7 cellular contexts compared by ENCODE assay signal in the genomic region with DNA sequence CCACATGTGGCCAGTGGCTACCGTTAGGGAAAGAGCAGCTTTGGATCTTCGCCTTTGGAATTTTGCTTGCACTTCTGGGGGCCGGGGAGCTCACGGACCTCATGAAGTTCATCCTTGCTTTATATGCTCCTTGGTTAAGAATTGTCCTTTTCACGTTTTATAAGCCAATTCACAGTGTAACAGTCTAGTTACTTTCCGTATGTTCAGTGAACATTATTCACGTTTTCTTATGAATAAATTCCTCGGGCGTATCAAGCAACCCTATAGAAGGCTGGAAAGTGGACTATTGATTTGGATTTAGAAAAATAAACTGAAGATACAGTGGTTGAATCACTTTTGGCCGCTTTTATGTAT. TPM values are rescaled to one million over a fixed set of nuclear protein-coding genes. Genes with fewer than 3 reads are reported as not detected.
DNase-seq lines count a peak whose midpoint lies in the region; ATAC-seq and TF ChIP-seq lines count a peak whose summit lies in the region.

No MANE protein-coding gene starts in this region.

- ATAC-seq in HCT116 (no peak), right cardiac atrium (no peak), omental fat pad (ENCODE audit: low FRiP score) (no peak)
- ATAC-seq in stimulated activated effector memory CD8-positive, alpha-beta T cell treated with anti-CD3 and anti-CD28 coated beads, Interleukin-12 subunit alpha, Interleukin-12 subunit beta, amount 100 ng/mL, for 72 hours, result no peak
- ATAC-seq in activated CD4-positive, CD25-positive, alpha-beta regulatory T cell treated with anti-CD3 and anti-CD28 coated beads, Interleukin-2, amount 50 U/mL, for 24 hours, result no peak

- peaks cover 25% of the 10 kb centered on the region for H3K4me1 Mint-ChIP-seq in stimulated activated effector memory CD8-positive, alpha-beta T cell treated with anti-CD3 and anti-CD28 coated beads, Interleukin-12 subunit alpha, Interleukin-12 subunit beta, amount 100 ng/mL, for 72 hours

- RAD21 ChIA-PET in HCT116 (lab: Charles Lee; ENCODE audit: low non-redundant PET in 1 of 2, low total read pairs in 2 of 2, uncharacterized antibody in 2 of 2, unreplicated experiment in 2 of 2), result no interaction called here

- H3K4me1 ChIP-seq in HCT116 (ENCODE audit: control insufficient read depth in 1 of 2, insufficient read depth in 2 of 2, low read length in 2 of 2) (peaks cover 29 to 51% of the 10 kb centered on the region in 2 experiments), right cardiac atrium (ENCODE audit: control insufficient read depth, insufficient read depth, low read length) (no peaks in the 10 kb centered on the region)

- no peak overlapping the region for H3K27ac Mint-ChIP-seq in stimulated activated effector memory CD8-positive, alpha-beta T cell treated with anti-CD3 and anti-CD28 coated beads, Interleukin-12 subunit alpha, Interleukin-12 subunit beta, amount 100 ng/mL, for 72 hours

- 10% methylated on average over 10 of the region's 10 CpGs for WGBS in right cardiac atrium

- H3K9ac ChIP-seq in HCT116 (ENCODE audit: low read length), result peak overlapping the region; percentile 77

- TF ChIP-seq POLR2A in HCT116 (IDR thresholded peaks at IDR 0.05; ENCODE audit: borderline replicate concordance, extremely low read depth, insufficient read depth, insufficient read length), result no peak

- H3K4me2 ChIP-seq in HCT116 (ENCODE audit: low read length), result peak overlapping the region; percentile 92

- TF ChIP-seq CTCF in HCT116 (IDR thresholded peaks at IDR 0.05 in 2 of 3, conservative IDR thresholded peaks at IDR 0.05 in 1 of 3; ENCODE audit: borderline replicate concordance in 1 of 3, insufficient read depth in 1 of 3, low read depth in 2 of 3, low read length in 2 of 3), result no peak
- no peak for TF ChIP-seq CTCF in VCaP (conservative IDR thresholded peaks at IDR 0.05)
- TF ChIP-seq CTCF in omental fat pad (IDR thresholded peaks at IDR 0.05), result no peak

- no peaks in the 10 kb centered on the region for H3K27me3 ChIP-seq in HCT116 (ENCODE audit: insufficient read depth, low read length)
- H3K27me3 ChIP-seq in right cardiac atrium (ENCODE audit: control insufficient read depth, insufficient read depth), result no peaks in the 10 kb centered on the region

- peaks cover 8 to 10% of the 10 kb centered on the region in 2 experiments; a peak in 3 of 4 replicates for H3K36me3 ChIP-seq in HCT116 (ENCODE audit: control insufficient read depth in 1 of 2, insufficient read depth in 2 of 2, low read length in 2 of 2)

- peak overlapping the region; percentile 97 for H2AFZ ChIP-seq in HCT116 (ENCODE audit: low read depth, low read length, poor library complexity, severe bottlenecking)

- CTCF ChIA-PET in HCT116 (lab: Charles Lee), result no interaction called here

- H3K27ac ChIP-seq in HCT116 (ENCODE audit: low read depth, low read length) (peak overlapping the region; percentile 86), VCaP (peak overlapping the region; percentile 94), right cardiac atrium (ENCODE audit: low read length) (peak overlapping the region; percentile 78)

- TF ChIP-seq RAD21 in HCT116 (IDR thresholded peaks at IDR 0.05; ENCODE audit: low read depth), result no peak

- DNase-seq in HCT116 (ENCODE audit: low read depth, low spot score) (no peak), right cardiac atrium (no peak), omental fat pad (ENCODE audit: low spot score) (no peak), iPS-NIHi11 (ENCODE audit: low spot score) (no peak)
- DNase-seq in stimulated activated effector memory CD8-positive, alpha-beta T cell treated with anti-CD3 and anti-CD28 coated beads, Interleukin-12 subunit alpha, Interleukin-12 subunit beta, amount 100 ng/mL, for 72 hours (ENCODE audit: low spot score in 2 of 2), result no peak

- peaks cover 41% of the 10 kb centered on the region for H3K79me2 ChIP-seq in HCT116 (ENCODE audit: insufficient read depth, low read length)

- 0 out of 2 replicates have a peak, but pooled peaks cover 3% of the 10 kb centered on the region for H4K20me1 ChIP-seq in HCT116 (ENCODE audit: insufficient read depth)

- intact Hi-C loops in HCT116 (cut with micrococcal nuclease), result no loop called here
- intact Hi-C loops in right cardiac atrium (cut with DNase I), result loop anchor here (5.0 to 10.0 kb wide), 3 partner anchors 44 to 144 kb away; no protein-coding TSS in a partner anchor

- POLR2A ChIA-PET in HCT116 (lab: Charles Lee), result interaction anchor here (1.0 to 1.2 kb wide), 2 partner anchors 21 to 37 kb away, joined by 3 read pairs; no protein-coding TSS in a partner anchor

- no peaks in the 10 kb centered on the region for H3K9me2 ChIP-seq in HCT116 (ENCODE audit: insufficient read depth)

- H3K36me3 Mint-ChIP-seq in stimulated activated effector memory CD8-positive, alpha-beta T cell treated with anti-CD3 and anti-CD28 coated beads, Interleukin-12 subunit alpha, Interleukin-12 subunit beta, amount 100 ng/mL, for 72 hours, result peaks cover 7% of the 10 kb centered on the region

- BruUV-seq in HCT116 (replicated peaks; lab: Mats Ljungman, UMichigan), result no TSS peak

- no peaks in the 10 kb centered on the region for H3K9me3 Mint-ChIP-seq in stimulated activated effector memory CD8-positive, alpha-beta T cell treated with anti-CD3 and anti-CD28 coated beads, Interleukin-12 subunit alpha, Interleukin-12 subunit beta, amount 100 ng/mL, for 72 hours

- H3K4me3 Mint-ChIP-seq in stimulated activated effector memory CD8-positive, alpha-beta T cell treated with anti-CD3 and anti-CD28 coated beads, Interleukin-12 subunit alpha, Interleukin-12 subunit beta, amount 100 ng/mL, for 72 hours, result peak overlapping the region; percentile 81

- no peaks in the 10 kb centered on the region for H3K9me3 ChIP-seq in HCT116 (ENCODE audit: control insufficient read depth in 1 of 2, insufficient read depth in 1 of 2, low read depth in 1 of 2, low read length in 2 of 2)
- no peaks in the 10 kb centered on the region for H3K9me3 ChIP-seq in right cardiac atrium (ENCODE audit: control insufficient read depth, low read length)

- H3K4me3 ChIP-seq in HCT116 (replicated peaks in 1 of 2; ENCODE audit: low read depth in 1 of 2, low read length in 2 of 2) (peak overlapping the region; percentile 70 to 78), right cardiac atrium (ENCODE audit: low read length) (peak overlapping the region; percentile 98)

TF ChIP-seq in HCT116, 20 proteins besides CTCF, POLR2A, EP300 and RAD21:
- TF ChIP-seq, protein P1, sequence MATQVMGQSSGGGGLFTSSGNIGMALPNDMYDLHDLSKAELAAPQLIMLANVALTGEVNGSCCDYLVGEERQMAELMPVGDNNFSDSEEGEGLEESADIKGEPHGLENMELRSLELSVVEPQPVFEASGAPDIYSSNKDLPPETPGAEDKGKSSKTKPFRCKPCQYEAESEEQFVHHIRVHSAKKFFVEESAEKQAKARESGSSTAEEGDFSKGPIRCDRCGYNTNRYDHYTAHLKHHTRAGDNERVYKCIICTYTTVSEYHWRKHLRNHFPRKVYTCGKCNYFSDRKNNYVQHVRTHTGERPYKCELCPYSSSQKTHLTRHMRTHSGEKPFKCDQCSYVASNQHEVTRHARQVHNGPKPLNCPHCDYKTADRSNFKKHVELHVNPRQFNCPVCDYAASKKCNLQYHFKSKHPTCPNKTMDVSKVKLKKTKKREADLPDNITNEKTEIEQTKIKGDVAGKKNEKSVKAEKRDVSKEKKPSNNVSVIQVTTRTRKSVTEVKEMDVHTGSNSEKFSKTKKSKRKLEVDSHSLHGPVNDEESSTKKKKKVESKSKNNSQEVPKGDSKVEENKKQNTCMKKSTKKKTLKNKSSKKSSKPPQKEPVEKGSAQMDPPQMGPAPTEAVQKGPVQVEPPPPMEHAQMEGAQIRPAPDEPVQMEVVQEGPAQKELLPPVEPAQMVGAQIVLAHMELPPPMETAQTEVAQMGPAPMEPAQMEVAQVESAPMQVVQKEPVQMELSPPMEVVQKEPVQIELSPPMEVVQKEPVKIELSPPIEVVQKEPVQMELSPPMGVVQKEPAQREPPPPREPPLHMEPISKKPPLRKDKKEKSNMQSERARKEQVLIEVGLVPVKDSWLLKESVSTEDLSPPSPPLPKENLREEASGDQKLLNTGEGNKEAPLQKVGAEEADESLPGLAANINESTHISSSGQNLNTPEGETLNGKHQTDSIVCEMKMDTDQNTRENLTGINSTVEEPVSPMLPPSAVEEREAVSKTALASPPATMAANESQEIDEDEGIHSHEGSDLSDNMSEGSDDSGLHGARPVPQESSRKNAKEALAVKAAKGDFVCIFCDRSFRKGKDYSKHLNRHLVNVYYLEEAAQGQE (IDR thresholded peaks at IDR 0.05; ENCODE audit: low read depth), result no peak
- TF ChIP-seq YY1 (IDR thresholded peaks at IDR 0.05; ENCODE audit: extremely low read depth, insufficient replicate concordance, low read depth, low read length) (no peak), ZNF274 (IDR thresholded peaks at IDR 0.05; ENCODE audit: low read depth, low read length) (no peak), ZFX (IDR thresholded peaks at IDR 0.05) (no peak), TCF7L2 (IDR thresholded peaks at IDR 0.05; ENCODE audit: borderline replicate concordance, extremely low read depth, insufficient read depth, insufficient read length) (no peak), FOSL1 (IDR thresholded peaks at IDR 0.05; ENCODE audit: low read depth) (no peak), CBX3 (IDR thresholded peaks at IDR 0.05; ENCODE audit: low read depth) (no peak), ELF1 (IDR thresholded peaks at IDR 0.05; ENCODE audit: borderline replicate concordance, low read depth) (no peak), EZH2 (IDR thresholded peaks at IDR 0.05) (no peak), POLR2AphosphoS5 (IDR thresholded peaks at IDR 0.05; ENCODE audit: low read depth, low read length) (no peak), EGR1 (IDR thresholded peaks at IDR 0.05; ENCODE audit: low read depth) (no peak), JUND (IDR thresholded peaks at IDR 0.05) (no peak), SP1 (IDR thresholded peaks at IDR 0.05; ENCODE audit: low read depth) (no peak), SIN3A (IDR thresholded peaks at IDR 0.05; ENCODE audit: low read depth) (no peak), SRF (IDR thresholded peaks at IDR 0.05; ENCODE audit: low read depth) (no peak), EZH2phosphoT487 (IDR thresholded peaks at IDR 0.05; ENCODE audit: borderline replicate concordance) (no peak), CEBPB (IDR thresholded peaks at IDR 0.05; ENCODE audit: low read depth) (no peak)
- TF ChIP-seq, protein P2, sequence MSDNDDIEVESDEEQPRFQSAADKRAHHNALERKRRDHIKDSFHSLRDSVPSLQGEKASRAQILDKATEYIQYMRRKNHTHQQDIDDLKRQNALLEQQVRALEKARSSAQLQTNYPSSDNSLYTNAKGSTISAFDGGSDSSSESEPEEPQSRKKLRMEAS (IDR thresholded peaks at IDR 0.05), result no peak
- TF ChIP-seq, protein P3, sequence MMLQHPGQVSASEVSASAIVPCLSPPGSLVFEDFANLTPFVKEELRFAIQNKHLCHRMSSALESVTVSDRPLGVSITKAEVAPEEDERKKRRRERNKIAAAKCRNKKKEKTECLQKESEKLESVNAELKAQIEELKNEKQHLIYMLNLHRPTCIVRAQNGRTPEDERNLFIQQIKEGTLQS (IDR thresholded peaks at IDR 0.05), result no peak
TF ChIP-seq in HCT116: peak in this region for 0.

RNA-seq across cellular contexts. Expression of a gene that starts 0.7 kb away (rescaled TPM):
- total RNA-seq in HCT116 (2021; ENCODE audit: unreplicated experiment), result 130 TPM
- 43.9 and 49.0 TPM in 2 replicates for polyA plus RNA-seq in HCT116 (2012)
- 100 to 1,000 TPM; 511 to 778 (median 584) TPM for total RNA-seq in right cardiac atrium
- polyA plus RNA-seq in right cardiac atrium, result 407 TPM
- 100 to 1,000 TPM; 119 to 168 (median 146) TPM for total RNA-seq in omental fat pad
